13 cellular contexts compared by ENCODE assay signal in the genomic region with DNA sequence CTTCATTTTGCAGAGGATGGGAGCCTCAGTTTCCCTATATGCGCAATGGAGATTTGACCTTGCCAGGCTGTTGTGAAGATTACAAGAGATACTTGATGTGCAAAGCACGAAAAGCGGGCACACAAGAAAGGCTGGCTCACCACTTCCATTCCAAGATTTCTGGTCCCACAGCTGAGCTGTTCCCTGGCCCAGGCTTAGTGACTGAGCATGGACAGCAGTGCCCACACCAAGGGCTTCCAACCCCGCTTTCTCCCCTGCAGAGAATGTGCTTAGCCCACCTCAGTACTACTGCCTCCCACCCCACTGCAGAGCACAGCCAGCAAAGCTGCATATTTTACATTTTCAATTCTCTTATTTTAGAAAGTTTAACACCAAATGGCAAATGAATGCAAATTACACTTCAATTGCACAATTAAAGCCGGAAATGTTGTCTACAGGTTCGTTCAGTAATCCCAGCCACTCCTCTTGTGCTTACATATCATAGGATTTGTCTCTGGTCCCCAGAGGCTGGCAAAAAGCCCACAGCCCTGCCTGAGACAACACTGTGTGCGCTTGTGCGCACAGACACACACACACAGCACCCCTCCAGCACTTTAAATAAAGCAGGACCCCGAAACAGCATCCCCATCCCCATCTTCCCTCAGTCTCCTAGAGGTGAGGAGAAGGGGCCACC. TPM values are rescaled to one million over a fixed set of nuclear protein-coding genes. Genes with fewer than 3 reads are reported as not detected.
A peak's percentile ranks its signal among the peaks of the same experiment; 100 is the strongest.
DNase-seq lines count a peak whose midpoint lies in the region; ATAC-seq, FAIRE-seq and TF ChIP-seq lines count a peak whose summit lies in the region.
"Had no signal": no experiment of that assay in that cellular context is flagged by ENCODE, and none has a peak within 500 bp of the region (broad histone marks: within the 10 kb centered on the region; RNA-seq: fewer than 3 reads in every experiment).

No MANE protein-coding gene starts in this region.

- DNase-seq in activated naive CD8-positive, alpha-beta T cell treated with anti-CD3 and anti-CD28 coated beads, Interleukin-2, amount 50 U/mL, for 24 hours, result no peak
- DNase-seq in bronchial epithelial cell (ENCODE audit: low read depth) (peak; percentile 30), mucosa of descending colon (peak; percentile 78 to 79 (median 78)), upper lobe of right lung (no peak), DMS53 (lab: John Stamatoyannopoulos, UW) (no peak), NCI-H128 (lab: John Stamatoyannopoulos, UW; ENCODE audit: unreplicated experiment) (no peak)
- DNase-seq: activated T-cell treated with anti-CD3 and anti-CD28 coated beads, Interleukin-2, amount 50 U/mL, for 4 hours; glutamatergic neuron; NCI-H82 had no signal

- H3K9me3 ChIP-seq in mucosa of descending colon (no peaks in the 10 kb centered on the region), upper lobe of right lung (no peaks in the 10 kb centered on the region)

- FAIRE-seq in bronchial epithelial cell (lab: Jason Lieb, UNC), result no peak
- FAIRE-seq: H54 had no signal

- H3K4me3 ChIP-seq in bronchial epithelial cell (ENCODE audit: low read depth, low read length) (no peak overlapping the region), mucosa of descending colon (no peak overlapping the region), upper lobe of right lung (no peak overlapping the region)
- H3K4me3 ChIP-seq: skin epidermis had no signal

- no peaks in the 10 kb centered on the region for H3K36me3 Mint-ChIP-seq in activated naive CD8-positive, alpha-beta T cell
- H3K36me3 Mint-ChIP-seq in activated naive CD8-positive, alpha-beta T cell treated with anti-CD3 and anti-CD28 coated beads, Interleukin-2, amount 50 U/mL, for 24 hours (ENCODE audit: low read depth), result peaks cover 5% of the 10 kb centered on the region

- H3K27me3 ChIP-seq in bronchial epithelial cell (ENCODE audit: control insufficient read depth, insufficient read depth, low read length) (no peaks in the 10 kb centered on the region), upper lobe of right lung (no peaks in the 10 kb centered on the region)

- intact Hi-C loops in mucosa of descending colon (cut with DNase I, micrococcal nuclease) (no loop called here), upper lobe of right lung (cut with DNase I) (no loop called here)

- TF ChIP-seq CTCF in bronchial epithelial cell (IDR thresholded peaks at IDR 0.05; ENCODE audit: insufficient read depth, low read length, severe bottlenecking), result no peak
- TF ChIP-seq CTCF in mucosa of descending colon (IDR thresholded peaks at IDR 0.05), result no peak
- TF ChIP-seq CTCF in upper lobe of right lung (IDR thresholded peaks at IDR 0.05), result no peak

- H3K36me3 ChIP-seq in bronchial epithelial cell (ENCODE audit: control insufficient read depth, insufficient read depth, low read length), result no peaks in the 10 kb centered on the region
- no peaks in the 10 kb centered on the region for H3K36me3 ChIP-seq in mucosa of descending colon (ENCODE audit: low read depth)
- peaks cover 6% of the 10 kb centered on the region for H3K36me3 ChIP-seq in upper lobe of right lung

- H3K4me3 Mint-ChIP-seq in activated naive CD8-positive, alpha-beta T cell, result no peak overlapping the region
- H3K4me3 Mint-ChIP-seq in activated naive CD8-positive, alpha-beta T cell treated with anti-CD3 and anti-CD28 coated beads, Interleukin-2, amount 50 U/mL, for 24 hours, result no peak overlapping the region
- H3K4me3 Mint-ChIP-seq: activated T-cell treated with anti-CD3 and anti-CD28 coated beads, Interleukin-2, amount 50 U/mL, for 4 hours had no signal

- no peaks in the 10 kb centered on the region for H3K27me3 Mint-ChIP-seq in activated naive CD8-positive, alpha-beta T cell
- H3K27me3 Mint-ChIP-seq in activated naive CD8-positive, alpha-beta T cell treated with anti-CD3 and anti-CD28 coated beads, Interleukin-2, amount 50 U/mL, for 24 hours, result no peaks in the 10 kb centered on the region

- no peaks in the 10 kb centered on the region for H3K9me3 Mint-ChIP-seq in activated naive CD8-positive, alpha-beta T cell (ENCODE audit: low read depth)
- H3K9me3 Mint-ChIP-seq in activated naive CD8-positive, alpha-beta T cell treated with anti-CD3 and anti-CD28 coated beads, Interleukin-2, amount 50 U/mL, for 24 hours, result no peaks in the 10 kb centered on the region
- H3K9me3 Mint-ChIP-seq: activated T-cell treated with anti-CD3 and anti-CD28 coated beads, Interleukin-2, amount 50 U/mL, for 4 hours had no signal

- ATAC-seq in activated naive CD8-positive, alpha-beta T cell treated with anti-CD3 and anti-CD28 coated beads, Interleukin-2, amount 50 U/mL, for 24 hours, result no peak
- ATAC-seq in mucosa of descending colon, result peak; percentile 46
- ATAC-seq in upper lobe of right lung, result no peak
- no peak for ATAC-seq in HG03439 (IDR thresholded peaks at IDR 0.05; ENCODE audit: unreplicated experiment)
- ATAC-seq: activated T-cell treated with anti-CD3 and anti-CD28 coated beads, Interleukin-2, amount 50 U/mL, for 4 hours had no signal

- peak overlapping the region; percentile 86 for H3K27ac ChIP-seq in upper lobe of right lung

- peak overlapping the region; percentile 50 for H3K27ac Mint-ChIP-seq in activated naive CD8-positive, alpha-beta T cell
- H3K27ac Mint-ChIP-seq in activated naive CD8-positive, alpha-beta T cell treated with anti-CD3 and anti-CD28 coated beads, Interleukin-2, amount 50 U/mL, for 24 hours, result no peak overlapping the region

- H3K4me1 Mint-ChIP-seq in activated naive CD8-positive, alpha-beta T cell (ENCODE audit: low read depth), result peaks cover 37% of the 10 kb centered on the region
- peaks cover 20% of the 10 kb centered on the region for H3K4me1 Mint-ChIP-seq in activated naive CD8-positive, alpha-beta T cell treated with anti-CD3 and anti-CD28 coated beads, Interleukin-2, amount 50 U/mL, for 24 hours

- H3K4me1 ChIP-seq in mucosa of descending colon (ENCODE audit: low read depth) (peaks cover 55% of the 10 kb centered on the region), upper lobe of right lung (peaks cover 85% of the 10 kb centered on the region)

RNA-seq across cellular contexts. Expression of a gene that starts 51.8 kb away (rescaled TPM):
- total RNA-seq in bronchial epithelial cell (18.4 and 36.0 TPM in 2 replicates), mucosa of descending colon (10 to 100 TPM; 32.3 to 35.1 (median 32.8) TPM), upper lobe of right lung (52.2 TPM)

Comparison
In these comparisons a context has a peak if more than half of its experiments do, and no peak if none do; other contexts are left out.
1. DNase-seq: peak in bronchial epithelial cell (single experiment) and mucosa of descending colon (3 of 3); none in activated naive CD8-positive, alpha-beta T cell treated with anti-CD3 and anti-CD28 coated beads, Interleukin-2, amount 50 U/mL, for 24 hours (single experiment), upper lobe of right lung (single experiment), DMS53 (single experiment) and NCI-H128 (single experiment).